In genomic region chr17:42071810-42072209, GRCh38 we compare ENCODE assay signal across 11 cellular contexts. TPM values are rescaled to one million over a fixed set of nuclear protein-coding genes. Genes with fewer than 3 reads are reported as not detected.
A peak's percentile ranks its signal among the peaks of the same experiment; 100 is the strongest.
DNase-seq lines count a peak whose midpoint lies in the region; ATAC-seq, FAIRE-seq and TF ChIP-seq lines count a peak whose summit lies in the region.
"Had no signal": no experiment of that assay in that cellular context is flagged by ENCODE, and none has a peak within 500 bp of the region (broad histone marks: within the 10 kb centered on the region; RNA-seq: fewer than 3 reads in every experiment).

No MANE protein-coding gene starts in this region.

- H3K9ac ChIP-seq in ES-I3 (ENCODE audit: low read depth, low read length) (peak overlapping the region; percentile 72; the same call in 1 of the 2 replicates), K562 (ENCODE audit: insufficient read depth in 1 of 2, low read depth in 2 of 2, low read length in 2 of 2) (no peak overlapping the region; a peak in 1 of 4 replicates), parathyroid adenoma (no peak overlapping the region)

- TF ChIP-seq EP300 in K562 (IDR thresholded peaks at IDR 0.05; ENCODE audit: low read length), result no peak

- TF ChIP-seq CTCF in K562 (IDR thresholded peaks at IDR 0.05 in 2 of 3, conservative IDR thresholded peaks at IDR 0.05 in 1 of 3; ENCODE audit: insufficient read depth in 2 of 3, low read depth in 1 of 3, low read length in 3 of 3), result no peak
- TF ChIP-seq CTCF in parathyroid adenoma (IDR thresholded peaks at IDR 0.05), result no peak

- H4K20me1 ChIP-seq in K562 (replicated peaks; ENCODE audit: control insufficient read depth, insufficient read depth, low read length), result 0 out of 2 replicates have a peak, but pooled peaks cover 4% of the 10 kb centered on the region

- no peak overlapping the region; the same call in 1 of the 2 replicates for H2AFZ ChIP-seq in K562 (ENCODE audit: low read depth, low read length)
- H2AFZ ChIP-seq in parathyroid adenoma, result peak overlapping the region; percentile 70

- ATAC-seq in K562, result no peak
- no peak for ATAC-seq in GM19467 (IDR thresholded peaks at IDR 0.05; ENCODE audit: unreplicated experiment)
- ATAC-seq: activated T-helper 17 cell treated with anti-CD3 and anti-CD28 coated beads, Interleukin-2, amount 50 U/mL, for 72 hours had no signal

- in situ Hi-C loops in KBM-7 (cut with MboI; ENCODE audit: low pct_unique_long_range_greater_than_20kb, low sequenced_read_pairs), result no loop called here
- in situ Hi-C loops in K562 (cut with MboI), result no loop called here

- H3K4me2 ChIP-seq in K562 (ENCODE audit: insufficient read depth, low read length) (peak overlapping the region; percentile 46), parathyroid adenoma (ENCODE audit: low read length) (peak overlapping the region; percentile 78)

- H3K36me3 ChIP-seq in ES-I3 (ENCODE audit: insufficient read depth, low read length) (no peaks in the 10 kb centered on the region), K562 (ENCODE audit: control insufficient read depth, insufficient read depth, low read length) (no peaks in the 10 kb centered on the region), parathyroid adenoma (ENCODE audit: control insufficient read depth, insufficient read depth, low read length) (no peaks in the 10 kb centered on the region)
- H3K36me3 ChIP-seq: gastroesophageal sphincter had no signal

- WGBS in K562 (ENCODE audit: insufficient coverage, low coverage, missing lambda C conversion rate), result 4% methylated on average over 3 of the region's 3 CpGs

- H3K79me2 ChIP-seq in K562 (ENCODE audit: control insufficient read depth, insufficient read depth, low read length) (no peaks in the 10 kb centered on the region), parathyroid adenoma (no peaks in the 10 kb centered on the region)

- intact Hi-C loops in K562 (cut with micrococcal nuclease), result no loop called here

- DNase-seq in KBM-7 (peak; percentile 50), K562 (ENCODE audit: extremely low read depth in 1 of 4, low spot score in 3 of 4) (no peak), hepatic stellate cell (ENCODE audit: low spot score) (no peak), NOMO-1 treated with DMSO at 0.1 percent for 48 hours (lab: John Stamatoyannopoulos, UW; ENCODE audit: unreplicated experiment) (no peak)
- DNase-seq: cortex of kidney had no signal

- CTCF ChIA-PET in K562 (lab: Yijun Ruan, JAX; ENCODE audit: low intra/inter-chr PET ratio), result no interaction called here

- no peak for FAIRE-seq in K562 (lab: Jason Lieb, UNC)

- H3K27me3 ChIP-seq in K562 (ENCODE audit: control insufficient read depth in 2 of 2, insufficient read depth in 2 of 2, low read length in 2 of 2) (peaks cover 8 to 33% of the 10 kb centered on the region in 2 experiments; a peak in 4 of 5 replicates), parathyroid adenoma (ENCODE audit: control insufficient read depth, insufficient read depth, low read length) (no peaks in the 10 kb centered on the region)

- TF ChIP-seq RAD21 in K562 (CRISPR knock-in tag; conservative IDR thresholded peaks at IDR 0.05 in 1 of 2, IDR thresholded peaks at IDR 0.05 in 1 of 2), result no peak

- H3K27ac ChIP-seq in K562 (ENCODE audit: extremely low read depth, low read depth, low read length) (no peak overlapping the region), parathyroid adenoma (no peak overlapping the region)
- H3K27ac ChIP-seq: gastroesophageal sphincter had no signal

- H3K4me1 ChIP-seq in ES-I3 (ENCODE audit: insufficient read depth, low read length), result peaks cover 9% of the 10 kb centered on the region; the same call in 1 of the 2 replicates
- peaks cover 2 to 12% of the 10 kb centered on the region in 2 experiments; a peak in 4 of 5 replicates for H3K4me1 ChIP-seq in K562 (replicated peaks in 1 of 2; ENCODE audit: control insufficient read depth in 2 of 2, insufficient read depth in 2 of 2, low read length in 2 of 2)
- no peaks in the 10 kb centered on the region for H3K4me1 ChIP-seq in parathyroid adenoma

- POLR2A ChIA-PET in K562 (lab: Yijun Ruan, JAX), result interaction anchor here (0.6 to 1.3 kb wide), 5 partner anchors 8 to 66 kb away, joined by 3 to 4 read pairs (median 3); no protein-coding TSS in a partner anchor

- H3K9me1 ChIP-seq in K562 (ENCODE audit: control insufficient read depth, insufficient read depth, low read length), result no peaks in the 10 kb centered on the region

- no peak for TF ChIP-seq POLR2A in K562 (conservative IDR thresholded peaks at IDR 0.05)

- no peaks in the 10 kb centered on the region for H3K9me3 ChIP-seq in ES-I3 (ENCODE audit: control insufficient read depth, insufficient read depth, low read length)
- no peaks in the 10 kb centered on the region for H3K9me3 ChIP-seq in K562 (replicated peaks; ENCODE audit: control insufficient read depth, insufficient read depth, low read depth, low read length)
- H3K9me3 ChIP-seq in parathyroid adenoma (ENCODE audit: control insufficient read depth, low read length), result no peaks in the 10 kb centered on the region
- H3K9me3 ChIP-seq: gastroesophageal sphincter had no signal

- BruUV-seq in K562 (replicated peaks; lab: Mats Ljungman, UMichigan), result no TSS peak

- H3K4me3 ChIP-seq in K562, result no peak overlapping the region
- H3K4me3 ChIP-seq in parathyroid adenoma (ENCODE audit: low read depth, low read length), result no peak overlapping the region

RNA-seq across cellular contexts. Expression of gene C17orf113, which starts 21.4 kb away (rescaled TPM):
- total RNA-seq in K562 (2011; cell fraction: chromatin; rRNA removed; ENCODE audit: low replicate concordance), result 0.88 and 2.5 TPM in 2 replicates
- 1.8 and 2.0 TPM in 2 replicates for total RNA-seq in K562 (2011; cell fraction: nucleolus; rRNA removed)
- total RNA-seq in K562 (2011; cell fraction: nucleoplasm; rRNA removed), result 0.95 and 1.2 TPM in 2 replicates
- total RNA-seq in K562 (2014; rRNA removed) (0.78 and 0.86 TPM in 2 replicates), K562 (2014; rRNA removed; fragmentation: Illumina TruSeq; extraction: Trizol) (0.22 and 0.29 TPM in 2 replicates), K562 (2015; rRNA removed; fragmentation: Illumina TruSeq; extraction: Trizol) (0.29 and 0.34 TPM in 2 replicates), K562 (2021) (1.1 and 1.2 TPM in 2 replicates)
- polyA plus RNA-seq in K562 (2011; rRNA removed) (0.49 and 0.55 TPM in 2 replicates), K562 (2014; fragmentation: Illumina TruSeq; extraction: Trizol) (0.31 and 0.61 TPM in 2 replicates), K562 (2014; fragmentation: Nextera tagmentation; extraction: Ambion mirVana) (under 1 TPM; 0.10 to 0.17 TPM), K562 (2014; rRNA removed) (0.38 and 0.71 TPM in 2 replicates)
- 0.56 and 0.91 TPM in 2 replicates for polyA plus RNA-seq in K562 (2011; cell fraction: cytosol; rRNA removed)
- polyA plus RNA-seq in K562 (2011; cell fraction: nucleus; rRNA removed), result 0.65 and 1.1 TPM in 2 replicates
- 0.86 and 1.8 TPM in 2 replicates for polyA plus RNA-seq in K562 (2012)
- polyA minus RNA-seq in K562 (2011; rRNA and poly(A)+ RNA removed), result 0.09 and 0.35 TPM in 2 replicates
- 0.64 and 0.67 TPM in 2 replicates for polyA minus RNA-seq in K562 (2011; cell fraction: cytosol; rRNA and poly(A)+ RNA removed)
- polyA minus RNA-seq in K562 (2011; cell fraction: nucleus; rRNA and poly(A)+ RNA removed), result 0.22 and 0.27 TPM in 2 replicates

RNA-seq across cellular contexts. Expression of gene ZNF385C, which starts 26.5 kb away (rescaled TPM):
- 0.44 and 0.86 TPM in 2 replicates for total RNA-seq in K562 (2011; cell fraction: chromatin; rRNA removed; ENCODE audit: low replicate concordance)
- total RNA-seq in K562 (2011; cell fraction: nucleolus; rRNA removed), result 0.79 and 0.83 TPM in 2 replicates
- total RNA-seq in K562 (2011; cell fraction: nucleoplasm; rRNA removed), result 0.73 and 1.5 TPM in 2 replicates
- 0.20 TPM in 1 of 2 replicates, not detected in the other for total RNA-seq in K562 (2014; rRNA removed)
- 0.16 and 0.25 TPM in 2 replicates for total RNA-seq in K562 (2014; rRNA removed; fragmentation: Illumina TruSeq; extraction: Trizol)
- 0.08 and 0.11 TPM in 2 replicates for total RNA-seq in K562 (2015; rRNA removed; fragmentation: Illumina TruSeq; extraction: Trizol)
- total RNA-seq in K562 (2021), result 0.22 and 0.34 TPM in 2 replicates
- 0.35 and 0.42 TPM in 2 replicates for polyA plus RNA-seq in K562 (2011; rRNA removed)
- polyA plus RNA-seq in K562 (2011; cell fraction: cytosol; rRNA removed), result 0.48 and 0.63 TPM in 2 replicates
- polyA plus RNA-seq in K562 (2011; cell fraction: nucleus; rRNA removed), result 0.80 and 0.84 TPM in 2 replicates
- 0.25 and 1.9 TPM in 2 replicates for polyA plus RNA-seq in K562 (2012)
- polyA plus RNA-seq in K562 (2014; fragmentation: Illumina TruSeq; extraction: Trizol), result 0.28 and 0.29 TPM in 2 replicates
- polyA plus RNA-seq in K562 (2014; fragmentation: Nextera tagmentation; extraction: Ambion mirVana), result under 1 TPM; 0.03 to 0.04 TPM
- polyA plus RNA-seq in K562 (2014; rRNA removed), result 0.15 and 0.74 TPM in 2 replicates
- 0.11 and 0.18 TPM in 2 replicates for polyA minus RNA-seq in K562 (2011; rRNA and poly(A)+ RNA removed)
- polyA minus RNA-seq in K562 (2011; cell fraction: cytosol; rRNA and poly(A)+ RNA removed), result not detected in 2 replicates
- not detected in 2 replicates for polyA minus RNA-seq in K562 (2011; cell fraction: nucleus; rRNA and poly(A)+ RNA removed)
- total RNA-seq: gastroesophageal sphincter had no signal

RNA-seq across cellular contexts. Expression of gene DHX58, which starts 40.7 kb away (rescaled TPM):
- total RNA-seq in K562 (2011; cell fraction: chromatin; rRNA removed; ENCODE audit: low replicate concordance), result 6.6 and 9.3 TPM in 2 replicates
- total RNA-seq in K562 (2011; cell fraction: nucleolus; rRNA removed), result 4.5 and 5.7 TPM in 2 replicates
- total RNA-seq in K562 (2011; cell fraction: nucleoplasm; rRNA removed), result 5.0 and 5.1 TPM in 2 replicates
- total RNA-seq in K562 (2014; rRNA removed) (1.5 and 3.0 TPM in 2 replicates), K562 (2014; rRNA removed; fragmentation: Illumina TruSeq; extraction: Trizol) (0.51 and 0.76 TPM in 2 replicates), K562 (2015; rRNA removed; fragmentation: Illumina TruSeq; extraction: Trizol) (1.1 and 1.2 TPM in 2 replicates), K562 (2021) (1.7 and 2.3 TPM in 2 replicates)
- polyA plus RNA-seq in K562 (2011; rRNA removed) (1.6 and 3.5 TPM in 2 replicates), K562 (2014; fragmentation: Illumina TruSeq; extraction: Trizol) (1.4 TPM in 2 replicates), K562 (2014; fragmentation: Nextera tagmentation; extraction: Ambion mirVana) (under 1 TPM; 0.15 to 0.25 TPM), K562 (2014; rRNA removed) (1.9 and 2.4 TPM in 2 replicates)
- polyA plus RNA-seq in K562 (2011; cell fraction: cytosol; rRNA removed), result 3.9 and 5.4 TPM in 2 replicates
- 7.8 and 12.8 TPM in 2 replicates for polyA plus RNA-seq in K562 (2011; cell fraction: nucleus; rRNA removed)
- 1.5 and 4.2 TPM in 2 replicates for polyA plus RNA-seq in K562 (2012)
- polyA minus RNA-seq in K562 (2011; rRNA and poly(A)+ RNA removed), result 0.84 and 1.1 TPM in 2 replicates
- polyA minus RNA-seq in K562 (2011; cell fraction: cytosol; rRNA and poly(A)+ RNA removed), result 1.7 and 2.9 TPM in 2 replicates
- 1.9 and 4.2 TPM in 2 replicates for polyA minus RNA-seq in K562 (2011; cell fraction: nucleus; rRNA and poly(A)+ RNA removed)

RNA-seq across cellular contexts. Expression of gene KAT2A, which starts 49.4 kb away (rescaled TPM):
- total RNA-seq in K562 (2011; cell fraction: chromatin; rRNA removed; ENCODE audit: low replicate concordance), result 97.5 and 216 TPM in 2 replicates
- total RNA-seq in K562 (2011; cell fraction: nucleolus; rRNA removed), result 139 and 145 TPM in 2 replicates
- total RNA-seq in K562 (2011; cell fraction: nucleoplasm; rRNA removed), result 84.1 and 110 TPM in 2 replicates
- total RNA-seq in K562 (2014; rRNA removed) (22.9 and 29.3 TPM in 2 replicates), K562 (2014; rRNA removed; fragmentation: Illumina TruSeq; extraction: Trizol) (13.9 and 18.7 TPM in 2 replicates), K562 (2015; rRNA removed; fragmentation: Illumina TruSeq; extraction: Trizol) (31.9 and 32.8 TPM in 2 replicates), K562 (2021) (57.2 and 57.8 TPM in 2 replicates)
- polyA plus RNA-seq in K562 (2011; rRNA removed) (64.6 and 64.7 TPM in 2 replicates), K562 (2014; fragmentation: Illumina TruSeq; extraction: Trizol) (54.4 and 57.1 TPM in 2 replicates), K562 (2014; fragmentation: Nextera tagmentation; extraction: Ambion mirVana) (1 to 10 TPM; 1.5 to 4.9 TPM), K562 (2014; rRNA removed) (80.4 and 92.0 TPM in 2 replicates)
- polyA plus RNA-seq in K562 (2011; cell fraction: cytosol; rRNA removed), result 26.0 and 41.1 TPM in 2 replicates
- polyA plus RNA-seq in K562 (2011; cell fraction: nucleus; rRNA removed), result 518 and 949 TPM in 2 replicates
- 43.2 and 57.4 TPM in 2 replicates for polyA plus RNA-seq in K562 (2012)
- polyA minus RNA-seq in K562 (2011; rRNA and poly(A)+ RNA removed), result 13.2 and 20.1 TPM in 2 replicates
- 13.4 and 13.8 TPM in 2 replicates for polyA minus RNA-seq in K562 (2011; cell fraction: cytosol; rRNA and poly(A)+ RNA removed)
- polyA minus RNA-seq in K562 (2011; cell fraction: nucleus; rRNA and poly(A)+ RNA removed), result 44.7 and 47.8 TPM in 2 replicates

RNA-seq across cellular contexts. Expression of gene HSPB9, which starts 50.8 kb away (rescaled TPM):
- total RNA-seq in K562 (2011; cell fraction: chromatin; rRNA removed; ENCODE audit: low replicate concordance), result 0.62 and 0.92 TPM in 2 replicates
- 0.26 and 0.67 TPM in 2 replicates for total RNA-seq in K562 (2011; cell fraction: nucleolus; rRNA removed)
- total RNA-seq in K562 (2011; cell fraction: nucleoplasm; rRNA removed), result 0.22 and 0.31 TPM in 2 replicates
- total RNA-seq in K562 (2014; rRNA removed) (0.08 TPM in 1 of 2 replicates, not detected in the other), K562 (2014; rRNA removed; fragmentation: Illumina TruSeq; extraction: Trizol) (not detected in 2 replicates), K562 (2015; rRNA removed; fragmentation: Illumina TruSeq; extraction: Trizol) (0.07 TPM in 1 of 2 replicates, not detected in the other), K562 (2021) (0.11 and 0.16 TPM in 2 replicates)
- polyA plus RNA-seq in K562 (2011; rRNA removed) (0.04 and 0.08 TPM in 2 replicates), K562 (2014; fragmentation: Illumina TruSeq; extraction: Trizol) (not detected in 2 replicates), K562 (2014; fragmentation: Nextera tagmentation; extraction: Ambion mirVana) (under 1 TPM; 0.04 to 0.06 TPM), K562 (2014; rRNA removed) (0.05 and 0.13 TPM in 2 replicates)
- 0.06 TPM in 1 of 2 replicates, not detected in the other for polyA plus RNA-seq in K562 (2011; cell fraction: cytosol; rRNA removed)
- polyA plus RNA-seq in K562 (2011; cell fraction: nucleus; rRNA removed), result 0.41 and 0.74 TPM in 2 replicates
- polyA plus RNA-seq in K562 (2012), result 0.27 and 0.36 TPM in 2 replicates
- polyA minus RNA-seq in K562 (2011; rRNA and poly(A)+ RNA removed), result 0.18 TPM in 1 of 2 replicates, not detected in the other
- polyA minus RNA-seq in K562 (2011; cell fraction: cytosol; rRNA and poly(A)+ RNA removed), result not detected in 2 replicates
- 0.13 and 0.22 TPM in 2 replicates for polyA minus RNA-seq in K562 (2011; cell fraction: nucleus; rRNA and poly(A)+ RNA removed)
- total RNA-seq: gastroesophageal sphincter, renal cortical epithelial cell had no signal
